Comparison of ENCODE assay signal across 2 cellular contexts in genomic region chr10:122487231-122487765, GRCh38.
TF ChIP-seq lines count a peak whose summit lies in the region.

No MANE protein-coding gene starts in this region.

TF ChIP-seq in HepG2, 621 proteins besides CTCF, POLR2A, EP300 and RAD21:
- TF ChIP-seq SIN3A (IDR thresholded peaks at IDR 0.05; ENCODE audit: borderline replicate concordance, low read depth, low read length) = no peak
- no peak for TF ChIP-seq ZZZ3 (CRISPR knock-in tag; IDR thresholded peaks at IDR 0.05; ENCODE audit: borderline replicate concordance)
- no peak for TF ChIP-seq MEF2D (CRISPR knock-in tag; IDR thresholded peaks at IDR 0.05)
- peak; percentile 72 for TF ChIP-seq MNT (IDR thresholded peaks at IDR 0.05)
- TF ChIP-seq ATF3 (CRISPR knock-in tag; IDR thresholded peaks at IDR 0.05) = no peak
- no peak for TF ChIP-seq PITX1 (CRISPR knock-in tag; IDR thresholded peaks at IDR 0.05)
- no peak for TF ChIP-seq NR2C2 (CRISPR knock-in tag; IDR thresholded peaks at IDR 0.05; ENCODE audit: borderline replicate concordance)

TF ChIP-seq in PFSK-1, 5 proteins besides CTCF, POLR2A, EP300 and RAD21:
- TF ChIP-seq POLR2AphosphoS5 (IDR thresholded peaks at IDR 0.05; ENCODE audit: low read depth, low read length) = no peak
- no peak for TF ChIP-seq TAF1 (IDR thresholded peaks at IDR 0.05; ENCODE audit: borderline replicate concordance, insufficient read depth, low read length)
- TF ChIP-seq SIN3A (IDR thresholded peaks at IDR 0.05; ENCODE audit: borderline replicate concordance, insufficient read depth, low read length) = peak; percentile 56; the same call in 1 of the 2 replicates
TF ChIP-seq in PFSK-1: peak in this region for 1.
